1 cellular context compared by ENCODE assay signal in the genomic region with DNA sequence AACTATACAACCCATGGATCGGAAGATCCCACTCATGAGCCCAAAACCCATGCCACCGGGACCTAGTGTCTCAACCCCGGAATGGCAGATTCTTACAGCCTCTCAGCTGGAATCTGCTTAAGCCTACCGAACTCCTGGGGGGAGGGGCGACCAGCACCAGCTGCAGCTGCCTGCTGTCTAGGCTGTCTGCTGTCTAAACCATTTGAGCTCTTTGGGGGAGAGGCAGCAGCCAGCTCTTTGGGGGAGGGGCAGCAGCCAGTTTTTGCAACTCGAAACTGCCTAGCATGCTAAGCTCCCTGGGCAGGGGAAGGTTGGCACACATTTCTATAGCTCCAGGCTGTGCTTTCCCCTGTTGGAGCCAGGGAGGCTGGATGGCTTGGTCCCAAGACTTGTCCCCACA.
TF ChIP-seq lines count a peak whose summit lies in the region.

No MANE protein-coding gene starts in this region.

TF ChIP-seq in GM23338, 12 proteins besides CTCF, POLR2A, EP300 and RAD21 (continued from another document):
- TF ChIP-seq, protein P1, sequence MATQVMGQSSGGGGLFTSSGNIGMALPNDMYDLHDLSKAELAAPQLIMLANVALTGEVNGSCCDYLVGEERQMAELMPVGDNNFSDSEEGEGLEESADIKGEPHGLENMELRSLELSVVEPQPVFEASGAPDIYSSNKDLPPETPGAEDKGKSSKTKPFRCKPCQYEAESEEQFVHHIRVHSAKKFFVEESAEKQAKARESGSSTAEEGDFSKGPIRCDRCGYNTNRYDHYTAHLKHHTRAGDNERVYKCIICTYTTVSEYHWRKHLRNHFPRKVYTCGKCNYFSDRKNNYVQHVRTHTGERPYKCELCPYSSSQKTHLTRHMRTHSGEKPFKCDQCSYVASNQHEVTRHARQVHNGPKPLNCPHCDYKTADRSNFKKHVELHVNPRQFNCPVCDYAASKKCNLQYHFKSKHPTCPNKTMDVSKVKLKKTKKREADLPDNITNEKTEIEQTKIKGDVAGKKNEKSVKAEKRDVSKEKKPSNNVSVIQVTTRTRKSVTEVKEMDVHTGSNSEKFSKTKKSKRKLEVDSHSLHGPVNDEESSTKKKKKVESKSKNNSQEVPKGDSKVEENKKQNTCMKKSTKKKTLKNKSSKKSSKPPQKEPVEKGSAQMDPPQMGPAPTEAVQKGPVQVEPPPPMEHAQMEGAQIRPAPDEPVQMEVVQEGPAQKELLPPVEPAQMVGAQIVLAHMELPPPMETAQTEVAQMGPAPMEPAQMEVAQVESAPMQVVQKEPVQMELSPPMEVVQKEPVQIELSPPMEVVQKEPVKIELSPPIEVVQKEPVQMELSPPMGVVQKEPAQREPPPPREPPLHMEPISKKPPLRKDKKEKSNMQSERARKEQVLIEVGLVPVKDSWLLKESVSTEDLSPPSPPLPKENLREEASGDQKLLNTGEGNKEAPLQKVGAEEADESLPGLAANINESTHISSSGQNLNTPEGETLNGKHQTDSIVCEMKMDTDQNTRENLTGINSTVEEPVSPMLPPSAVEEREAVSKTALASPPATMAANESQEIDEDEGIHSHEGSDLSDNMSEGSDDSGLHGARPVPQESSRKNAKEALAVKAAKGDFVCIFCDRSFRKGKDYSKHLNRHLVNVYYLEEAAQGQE (IDR thresholded peaks at IDR 0.05; ENCODE audit: unreplicated experiment), result no peak
- TF ChIP-seq, protein P2, sequence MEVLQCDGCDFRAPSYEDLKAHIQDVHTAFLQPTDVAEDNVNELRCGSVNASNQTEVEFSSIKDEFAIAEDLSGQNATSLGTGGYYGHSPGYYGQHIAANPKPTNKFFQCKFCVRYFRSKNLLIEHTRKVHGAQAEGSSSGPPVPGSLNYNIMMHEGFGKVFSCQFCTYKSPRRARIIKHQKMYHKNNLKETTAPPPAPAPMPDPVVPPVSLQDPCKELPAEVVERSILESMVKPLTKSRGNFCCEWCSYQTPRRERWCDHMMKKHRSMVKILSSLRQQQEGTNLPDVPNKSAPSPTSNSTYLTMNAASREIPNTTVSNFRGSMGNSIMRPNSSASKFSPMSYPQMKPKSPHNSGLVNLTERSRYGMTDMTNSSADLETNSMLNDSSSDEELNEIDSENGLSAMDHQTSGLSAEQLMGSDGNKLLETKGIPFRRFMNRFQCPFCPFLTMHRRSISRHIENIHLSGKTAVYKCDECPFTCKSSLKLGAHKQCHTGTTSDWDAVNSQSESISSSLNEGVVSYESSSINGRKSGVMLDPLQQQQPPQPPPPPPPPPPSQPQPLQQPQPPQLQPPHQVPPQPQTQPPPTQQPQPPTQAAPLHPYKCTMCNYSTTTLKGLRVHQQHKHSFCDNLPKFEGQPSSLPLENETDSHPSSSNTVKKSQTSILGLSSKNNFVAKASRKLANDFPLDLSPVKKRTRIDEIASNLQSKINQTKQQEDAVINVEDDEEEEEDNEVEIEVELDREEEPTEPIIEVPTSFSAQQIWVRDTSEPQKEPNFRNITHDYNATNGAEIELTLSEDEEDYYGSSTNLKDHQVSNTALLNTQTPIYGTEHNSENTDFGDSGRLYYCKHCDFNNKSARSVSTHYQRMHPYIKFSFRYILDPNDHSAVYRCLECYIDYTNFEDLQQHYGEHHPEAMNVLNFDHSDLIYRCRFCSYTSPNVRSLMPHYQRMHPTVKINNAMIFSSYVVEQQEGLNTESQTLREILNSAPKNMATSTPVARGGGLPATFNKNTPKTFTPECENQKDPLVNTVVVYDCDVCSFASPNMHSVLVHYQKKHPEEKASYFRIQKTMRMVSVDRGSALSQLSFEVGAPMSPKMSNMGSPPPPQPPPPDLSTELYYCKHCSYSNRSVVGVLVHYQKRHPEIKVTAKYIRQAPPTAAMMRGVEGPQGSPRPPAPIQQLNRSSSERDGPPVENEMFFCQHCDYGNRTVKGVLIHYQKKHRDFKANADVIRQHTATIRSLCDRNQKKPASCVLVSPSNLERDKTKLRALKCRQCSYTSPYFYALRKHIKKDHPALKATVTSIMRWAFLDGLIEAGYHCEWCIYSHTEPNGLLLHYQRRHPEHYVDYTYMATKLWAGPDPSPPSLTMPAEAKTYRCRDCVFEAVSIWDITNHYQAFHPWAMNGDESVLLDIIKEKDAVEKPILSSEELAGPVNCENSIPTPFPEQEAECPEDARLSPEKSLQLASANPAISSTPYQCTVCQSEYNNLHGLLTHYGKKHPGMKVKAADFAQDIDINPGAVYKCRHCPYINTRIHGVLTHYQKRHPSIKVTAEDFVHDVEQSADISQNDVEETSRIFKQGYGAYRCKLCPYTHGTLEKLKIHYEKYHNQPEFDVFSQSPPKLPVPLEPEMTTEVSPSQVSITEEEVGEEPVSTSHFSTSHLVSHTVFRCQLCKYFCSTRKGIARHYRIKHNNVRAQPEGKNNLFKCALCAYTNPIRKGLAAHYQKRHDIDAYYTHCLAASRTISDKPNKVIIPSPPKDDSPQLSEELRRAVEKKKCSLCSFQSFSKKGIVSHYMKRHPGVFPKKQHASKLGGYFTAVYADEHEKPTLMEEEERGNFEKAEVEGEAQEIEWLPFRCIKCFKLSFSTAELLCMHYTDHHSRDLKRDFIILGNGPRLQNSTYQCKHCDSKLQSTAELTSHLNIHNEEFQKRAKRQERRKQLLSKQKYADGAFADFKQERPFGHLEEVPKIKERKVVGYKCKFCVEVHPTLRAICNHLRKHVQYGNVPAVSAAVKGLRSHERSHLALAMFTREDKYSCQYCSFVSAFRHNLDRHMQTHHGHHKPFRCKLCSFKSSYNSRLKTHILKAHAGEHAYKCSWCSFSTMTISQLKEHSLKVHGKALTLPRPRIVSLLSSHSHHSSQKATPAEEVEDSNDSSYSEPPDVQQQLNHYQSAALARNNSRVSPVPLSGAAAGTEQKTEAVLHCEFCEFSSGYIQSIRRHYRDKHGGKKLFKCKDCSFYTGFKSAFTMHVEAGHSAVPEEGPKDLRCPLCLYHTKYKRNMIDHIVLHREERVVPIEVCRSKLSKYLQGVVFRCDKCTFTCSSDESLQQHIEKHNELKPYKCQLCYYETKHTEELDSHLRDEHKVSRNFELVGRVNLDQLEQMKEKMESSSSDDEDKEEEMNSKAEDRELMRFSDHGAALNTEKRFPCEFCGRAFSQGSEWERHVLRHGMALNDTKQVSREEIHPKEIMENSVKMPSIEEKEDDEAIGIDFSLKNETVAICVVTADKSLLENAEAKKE (CRISPR knock-in tag; IDR thresholded peaks at IDR 0.05), result no peak
